Comparison of ENCODE assay signal across 7 cellular contexts in the genomic region with DNA sequence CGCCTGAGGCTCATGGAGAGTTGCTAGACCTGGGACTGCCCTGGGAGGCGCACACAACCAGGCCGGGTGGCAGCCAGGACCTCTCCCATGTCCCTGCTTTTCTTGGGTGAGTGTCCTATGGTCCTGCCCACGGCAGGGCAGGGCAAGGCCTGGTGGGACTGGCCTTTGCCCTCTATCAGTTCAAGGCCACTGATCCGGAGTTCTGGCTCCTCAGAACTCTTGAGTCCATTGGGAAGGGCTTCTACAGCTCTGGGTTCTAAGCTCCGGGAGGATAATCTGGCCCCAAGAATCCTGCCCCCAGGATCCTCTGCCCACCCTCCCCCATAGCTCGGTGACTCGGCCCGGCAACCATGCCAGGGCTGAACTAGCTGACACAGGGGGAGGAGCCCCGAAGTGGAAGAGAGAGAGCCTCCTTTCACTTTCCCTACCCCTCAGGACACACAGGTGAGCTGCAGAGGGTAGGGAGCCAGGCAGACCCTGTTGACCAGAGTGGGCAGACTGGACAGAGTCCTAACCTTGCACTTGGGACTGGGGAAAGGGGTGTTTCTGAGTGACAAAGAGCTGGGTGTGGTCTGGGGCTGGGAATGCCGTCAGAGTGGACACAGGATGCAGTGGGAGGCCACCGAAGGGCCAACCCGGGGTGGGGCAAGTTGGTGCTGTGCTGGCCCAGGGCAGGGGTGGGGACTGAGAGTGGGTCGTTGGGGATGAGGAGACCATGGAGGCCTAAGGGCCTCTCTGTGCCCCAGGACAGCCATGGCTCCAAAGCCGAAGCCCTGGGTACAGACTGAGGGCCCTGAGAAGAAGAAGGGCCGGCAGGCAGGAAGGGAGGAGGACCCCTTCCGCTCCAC. TPM values are rescaled to one million over a fixed set of nuclear protein-coding genes. Genes with fewer than 3 reads are reported as not detected.
DNase-seq lines count a peak whose midpoint lies in the region; ATAC-seq and TF ChIP-seq lines count a peak whose summit lies in the region.

No MANE protein-coding gene starts in this region.

- H3K27me3 Mint-ChIP-seq in activated CD4-positive, alpha-beta T cell treated with anti-CD3 and anti-CD28 coated beads, Interleukin-2, amount 10 ng/mL, durations not matched to agents 24 days and 14 days, result no peaks in the 10 kb centered on the region
- H3K27me3 Mint-ChIP-seq in effector memory CD8-positive, alpha-beta T cell, result no peaks in the 10 kb centered on the region

- no peak overlapping the region for H3K27ac ChIP-seq in HUES48 (ENCODE audit: low read depth, low read length)
- H3K27ac ChIP-seq in stomach smooth muscle (ENCODE audit: low read length), result peak overlapping the region; percentile 96

- H3K4me3 Mint-ChIP-seq in activated CD4-positive, alpha-beta T cell treated with anti-CD3 and anti-CD28 coated beads, Interleukin-2, amount 10 ng/mL, durations not matched to agents 24 days and 14 days, result peak overlapping the region; percentile 85
- peak overlapping the region; percentile 86 to 92 for H3K4me3 Mint-ChIP-seq in effector memory CD8-positive, alpha-beta T cell

- peaks cover 24% of the 10 kb centered on the region for H3K4me1 Mint-ChIP-seq in activated CD4-positive, alpha-beta T cell treated with anti-CD3 and anti-CD28 coated beads, Interleukin-2, amount 10 ng/mL, durations not matched to agents 24 days and 14 days
- H3K4me1 Mint-ChIP-seq in effector memory CD8-positive, alpha-beta T cell (ENCODE audit: low read depth in 2 of 2), result peaks cover 28 to 34% of the 10 kb centered on the region in 2 donors

- no peaks in the 10 kb centered on the region for H3K27me3 ChIP-seq in HUES48 (ENCODE audit: control insufficient read depth, insufficient read depth, low read length)
- H3K27me3 ChIP-seq in stomach smooth muscle (ENCODE audit: control insufficient read depth in 1 of 2, insufficient read depth in 2 of 2, low read length in 2 of 2), result no peaks in the 10 kb centered on the region

- H3K27ac Mint-ChIP-seq in activated CD4-positive, alpha-beta T cell treated with anti-CD3 and anti-CD28 coated beads, Interleukin-2, amount 10 ng/mL, durations not matched to agents 24 days and 14 days, result peak overlapping the region; percentile 91
- H3K27ac Mint-ChIP-seq in effector memory CD8-positive, alpha-beta T cell, result peak overlapping the region; percentile 89 to 93

- H3K9ac ChIP-seq in HUES48 (ENCODE audit: low read depth, low read length) (peak overlapping the region; percentile 39; the same call in 1 of the 2 replicates), stomach smooth muscle (ENCODE audit: low read length in 2 of 2) (peak overlapping the region; percentile 98 to 100)

- ATAC-seq in GM18868 (IDR thresholded peaks at IDR 0.05; ENCODE audit: unreplicated experiment) (peak; percentile 36), mucosa of descending colon (peak; percentile 63)
- ATAC-seq in effector memory CD8-positive, alpha-beta T cell (replicated peaks), result no peak

- H3K9me3 ChIP-seq in HUES48 (ENCODE audit: control insufficient read depth, insufficient read depth, low read length) (no peaks in the 10 kb centered on the region), mucosa of descending colon (no peaks in the 10 kb centered on the region), stomach smooth muscle (ENCODE audit: control insufficient read depth in 2 of 2, low read length in 2 of 2) (no peaks in the 10 kb centered on the region)

- intact Hi-C loops in activated CD4-positive, alpha-beta T cell treated with anti-CD3 and anti-CD28 coated beads, Interleukin-2, amount 10 ng/mL, durations not matched to agents 24 days and 14 days (cut with micrococcal nuclease), result loop anchor here (1.0 to 5.0 kb wide), 11 partner anchors 25 to 441 kb away; a partner anchor contains a TSS
- intact Hi-C loops in mucosa of descending colon (cut with DNase I, micrococcal nuclease), result no loop called here

- no peak for TF ChIP-seq CTCF in mucosa of descending colon (IDR thresholded peaks at IDR 0.05)

- H3K9me3 Mint-ChIP-seq in activated CD4-positive, alpha-beta T cell treated with anti-CD3 and anti-CD28 coated beads, Interleukin-2, amount 10 ng/mL, durations not matched to agents 24 days and 14 days, result no peaks in the 10 kb centered on the region
- H3K9me3 Mint-ChIP-seq in effector memory CD8-positive, alpha-beta T cell, result no peaks in the 10 kb centered on the region

- H3K36me3 Mint-ChIP-seq in activated CD4-positive, alpha-beta T cell treated with anti-CD3 and anti-CD28 coated beads, Interleukin-2, amount 10 ng/mL, durations not matched to agents 24 days and 14 days (ENCODE audit: low read depth), result peaks cover 18% of the 10 kb centered on the region
- peaks cover 5% of the 10 kb centered on the region for H3K36me3 Mint-ChIP-seq in effector memory CD8-positive, alpha-beta T cell (ENCODE audit: insufficient read depth)

- peaks cover 3% of the 10 kb centered on the region; the same call in 1 of the 2 replicates for H3K4me1 ChIP-seq in HUES48 (ENCODE audit: control insufficient read depth, insufficient read depth, low read length)
- peaks cover 22% of the 10 kb centered on the region for H3K4me1 ChIP-seq in mucosa of descending colon (ENCODE audit: low read depth)
- peaks cover 26% of the 10 kb centered on the region for H3K4me1 ChIP-seq in stomach smooth muscle (ENCODE audit: control insufficient read depth, insufficient read depth, low read length)

- DNase-seq in activated CD4-positive, alpha-beta T cell treated with anti-CD3 and anti-CD28 coated beads, Interleukin-2, amount 10 ng/mL, durations not matched to agents 24 days and 14 days, result peak; percentile 89
- peak in 1 of 3 experiments; percentile 43 for DNase-seq in effector memory CD8-positive, alpha-beta T cell
- DNase-seq in mucosa of descending colon (peak; percentile 69 to 83 (median 80)), NCI-H1092 (lab: John Stamatoyannopoulos, UW) (no peak)

- peaks cover 20% of the 10 kb centered on the region for H3K36me3 ChIP-seq in HUES48 (ENCODE audit: control insufficient read depth, insufficient read depth, low read length)
- H3K36me3 ChIP-seq in mucosa of descending colon (ENCODE audit: low read depth), result peaks cover 5% of the 10 kb centered on the region
- H3K36me3 ChIP-seq in stomach smooth muscle (ENCODE audit: control insufficient read depth in 2 of 2, insufficient read depth in 2 of 2, low read length in 2 of 2), result peaks cover 7 to 13% of the 10 kb centered on the region in 2 donors

- H3K4me3 ChIP-seq in HUES48 (ENCODE audit: low read depth, low read length) (peak overlapping the region; percentile 49), mucosa of descending colon (peak overlapping the region; percentile 72), stomach smooth muscle (ENCODE audit: low read length in 2 of 2) (peak overlapping the region; percentile 86 to 87)

RNA-seq across cellular contexts. Expression of a gene that starts 0.7 kb away (rescaled TPM):
- total RNA-seq in activated CD4-positive, alpha-beta T cell treated with anti-CD3 and anti-CD28 coated beads, Interleukin-2, amount 10 ng/mL, durations not matched to agents 24 days and 14 days, result 17.0 and 17.5 TPM in 2 replicates
- 10 to 100 TPM; 27.0 to 34.0 (median 29.2) TPM for total RNA-seq in mucosa of descending colon

RNA-seq across cellular contexts. Expression of a gene that starts 1.1 kb away (rescaled TPM):
- total RNA-seq in activated CD4-positive, alpha-beta T cell treated with anti-CD3 and anti-CD28 coated beads, Interleukin-2, amount 10 ng/mL, durations not matched to agents 24 days and 14 days, result 92.3 and 95.5 TPM in 2 replicates
- 10 to 100 TPM; 11.9 to 15.7 (median 15.3) TPM for total RNA-seq in mucosa of descending colon

RNA-seq across cellular contexts. Expression of a gene that starts 12.4 kb away (rescaled TPM):
- not detected in 2 replicates for total RNA-seq in activated CD4-positive, alpha-beta T cell treated with anti-CD3 and anti-CD28 coated beads, Interleukin-2, amount 10 ng/mL, durations not matched to agents 24 days and 14 days
- under 1 TPM in 1 of 3 donors, not detected in 2; 0.22 TPM for total RNA-seq in mucosa of descending colon

RNA-seq across cellular contexts. Expression of a gene that starts 24.4 kb away (rescaled TPM):
- 15.2 and 16.8 TPM in 2 replicates for total RNA-seq in activated CD4-positive, alpha-beta T cell treated with anti-CD3 and anti-CD28 coated beads, Interleukin-2, amount 10 ng/mL, durations not matched to agents 24 days and 14 days
- total RNA-seq in mucosa of descending colon, result 10 to 100 TPM; 17.8 to 41.9 (median 25.9) TPM

RNA-seq across cellular contexts. Expression of a gene that starts 31.0 kb away (rescaled TPM):
- total RNA-seq in activated CD4-positive, alpha-beta T cell treated with anti-CD3 and anti-CD28 coated beads, Interleukin-2, amount 10 ng/mL, durations not matched to agents 24 days and 14 days, result 43.2 and 45.3 TPM in 2 replicates
- total RNA-seq in mucosa of descending colon, result 10 to 100 TPM; 63.4 to 84.0 (median 81.0) TPM
